13 cellular contexts compared by ENCODE assay signal in genomic region chr15:68787609-68788264, GRCh38. TPM values are rescaled to one million over a fixed set of nuclear protein-coding genes. Genes with fewer than 3 reads are reported as not detected.
DNase-seq lines count a peak whose midpoint lies in the region; ATAC-seq and TF ChIP-seq lines count a peak whose summit lies in the region.
"Had no signal": no experiment of that assay in that cellular context is flagged by ENCODE, and none has a peak within 500 bp of the region (broad histone marks: within the 10 kb centered on the region; RNA-seq: fewer than 3 reads in every experiment).

No MANE protein-coding gene starts in this region.

- H3K9me3 Mint-ChIP-seq in stimulated activated naive CD8-positive, alpha-beta T cell treated with anti-CD3 and anti-CD28 coated beads, Interleukin-15, Interleukin-2, amounts not matched to agents 100 ng/mL and 50 ng/mL, for 24 hours: no peaks in the 10 kb centered on the region
- no peaks in the 10 kb centered on the region for H3K9me3 Mint-ChIP-seq in stimulated activated naive CD8-positive, alpha-beta T cell treated with anti-CD3 and anti-CD28 coated beads, Interleukin-15, amount 100 ng/mL, for 72 hours
- H3K9me3 Mint-ChIP-seq in endothelial cell (ENCODE audit: unreplicated experiment) (no peaks in the 10 kb centered on the region), nephron (no peaks in the 10 kb centered on the region)
- H3K9me3 Mint-ChIP-seq: activated CD4-positive, alpha-beta memory T cell treated with anti-CD3 and anti-CD28 coated beads for 36 hours had no signal

- ATAC-seq in stimulated activated naive CD8-positive, alpha-beta T cell treated with anti-CD3 and anti-CD28 coated beads, Interleukin-15, amount 100 ng/mL, for 72 hours: no peak
- ATAC-seq: GM12878 had no signal

- H3K27me3 Mint-ChIP-seq in stimulated activated naive CD8-positive, alpha-beta T cell treated with anti-CD3 and anti-CD28 coated beads, Interleukin-15, Interleukin-2, amounts not matched to agents 100 ng/mL and 50 ng/mL, for 24 hours: no peaks in the 10 kb centered on the region
- no peaks in the 10 kb centered on the region for H3K27me3 Mint-ChIP-seq in stimulated activated naive CD8-positive, alpha-beta T cell treated with anti-CD3 and anti-CD28 coated beads, Interleukin-15, amount 100 ng/mL, for 72 hours
- peaks cover 6% of the 10 kb centered on the region for H3K27me3 Mint-ChIP-seq in endothelial cell (ENCODE audit: unreplicated experiment)
- H3K27me3 Mint-ChIP-seq in nephron (ENCODE audit: low read depth): no peaks in the 10 kb centered on the region
- H3K27me3 Mint-ChIP-seq: activated CD4-positive, alpha-beta memory T cell treated with anti-CD3 and anti-CD28 coated beads for 36 hours had no signal

- peaks cover 37% of the 10 kb centered on the region for H3K36me3 Mint-ChIP-seq in stimulated activated naive CD8-positive, alpha-beta T cell treated with anti-CD3 and anti-CD28 coated beads, Interleukin-15, Interleukin-2, amounts not matched to agents 100 ng/mL and 50 ng/mL, for 24 hours (ENCODE audit: low read depth)
- H3K36me3 Mint-ChIP-seq in endothelial cell (ENCODE audit: low read depth, unreplicated experiment) (peaks cover 39% of the 10 kb centered on the region), nephron (ENCODE audit: low read depth) (peaks cover 70% of the 10 kb centered on the region)

- peak overlapping the region; percentile 63 for H3K27ac Mint-ChIP-seq in stimulated activated naive CD8-positive, alpha-beta T cell treated with anti-CD3 and anti-CD28 coated beads, Interleukin-15, Interleukin-2, amounts not matched to agents 100 ng/mL and 50 ng/mL, for 24 hours
- H3K27ac Mint-ChIP-seq in stimulated activated naive CD8-positive, alpha-beta T cell treated with anti-CD3 and anti-CD28 coated beads, Interleukin-15, amount 100 ng/mL, for 72 hours: peak overlapping the region in 1 of 2 donors; percentile 6
- H3K27ac Mint-ChIP-seq in endothelial cell (ENCODE audit: unreplicated experiment): peak overlapping the region; percentile 68
- H3K27ac Mint-ChIP-seq in nephron: peak overlapping the region; percentile 37 to 71 (median 41)
- H3K27ac Mint-ChIP-seq: activated CD4-positive, alpha-beta memory T cell treated with anti-CD3 and anti-CD28 coated beads for 36 hours had no signal

- TF ChIP-seq CTCF in endothelial cell (IDR thresholded peaks at IDR 0.05; ENCODE audit: unreplicated experiment): no peak
- no peak for TF ChIP-seq CTCF in nephron (IDR thresholded peaks at IDR 0.05; ENCODE audit: unreplicated experiment in 3 of 3)

- no peak overlapping the region for H3K4me3 Mint-ChIP-seq in stimulated activated naive CD8-positive, alpha-beta T cell treated with anti-CD3 and anti-CD28 coated beads, Interleukin-15, Interleukin-2, amounts not matched to agents 100 ng/mL and 50 ng/mL, for 24 hours
- H3K4me3 Mint-ChIP-seq in stimulated activated naive CD8-positive, alpha-beta T cell treated with anti-CD3 and anti-CD28 coated beads, Interleukin-15, amount 100 ng/mL, for 72 hours: no peak overlapping the region
- H3K4me3 Mint-ChIP-seq in endothelial cell (ENCODE audit: unreplicated experiment) (no peak overlapping the region), nephron (no peak overlapping the region)
- H3K4me3 Mint-ChIP-seq: activated CD4-positive, alpha-beta memory T cell treated with anti-CD3 and anti-CD28 coated beads for 36 hours had no signal

- DNase-seq in stimulated activated naive CD8-positive, alpha-beta T cell treated with anti-CD3 and anti-CD28 coated beads, Interleukin-15, amount 100 ng/mL, for 72 hours: no peak
- DNase-seq in endothelial cell (ENCODE audit: low spot score) (no peak), NCI-H526 (lab: John Stamatoyannopoulos, UW) (no peak), NCI-H2227 (lab: John Stamatoyannopoulos, UW; ENCODE audit: unreplicated experiment) (no peak), SW 1271 (lab: John Stamatoyannopoulos, UW) (no peak), NCI-H1694 (lab: John Stamatoyannopoulos, UW) (no peak)
- DNase-seq: activated CD4-positive, alpha-beta memory T cell treated with anti-CD3 and anti-CD28 coated beads for 36 hours; activated naive CD4-positive, alpha-beta T cell; DND-41; MM.1S had no signal

- peaks cover 67% of the 10 kb centered on the region for H3K4me1 Mint-ChIP-seq in stimulated activated naive CD8-positive, alpha-beta T cell treated with anti-CD3 and anti-CD28 coated beads, Interleukin-15, Interleukin-2, amounts not matched to agents 100 ng/mL and 50 ng/mL, for 24 hours (ENCODE audit: low read depth)
- peaks cover 86% of the 10 kb centered on the region for H3K4me1 Mint-ChIP-seq in stimulated activated naive CD8-positive, alpha-beta T cell treated with anti-CD3 and anti-CD28 coated beads, Interleukin-15, amount 100 ng/mL, for 72 hours
- H3K4me1 Mint-ChIP-seq in endothelial cell (ENCODE audit: unreplicated experiment): peaks cover 73% of the 10 kb centered on the region
- peaks cover 40% of the 10 kb centered on the region for H3K4me1 Mint-ChIP-seq in nephron

RNA-seq across cellular contexts. Expression of gene ANP32A, which starts 33.0 kb away (rescaled TPM):
- total RNA-seq in endothelial cell (ENCODE audit: unreplicated experiment): 248 TPM
